ENCODE assay signal across 9 cellular contexts in the genomic region with DNA sequence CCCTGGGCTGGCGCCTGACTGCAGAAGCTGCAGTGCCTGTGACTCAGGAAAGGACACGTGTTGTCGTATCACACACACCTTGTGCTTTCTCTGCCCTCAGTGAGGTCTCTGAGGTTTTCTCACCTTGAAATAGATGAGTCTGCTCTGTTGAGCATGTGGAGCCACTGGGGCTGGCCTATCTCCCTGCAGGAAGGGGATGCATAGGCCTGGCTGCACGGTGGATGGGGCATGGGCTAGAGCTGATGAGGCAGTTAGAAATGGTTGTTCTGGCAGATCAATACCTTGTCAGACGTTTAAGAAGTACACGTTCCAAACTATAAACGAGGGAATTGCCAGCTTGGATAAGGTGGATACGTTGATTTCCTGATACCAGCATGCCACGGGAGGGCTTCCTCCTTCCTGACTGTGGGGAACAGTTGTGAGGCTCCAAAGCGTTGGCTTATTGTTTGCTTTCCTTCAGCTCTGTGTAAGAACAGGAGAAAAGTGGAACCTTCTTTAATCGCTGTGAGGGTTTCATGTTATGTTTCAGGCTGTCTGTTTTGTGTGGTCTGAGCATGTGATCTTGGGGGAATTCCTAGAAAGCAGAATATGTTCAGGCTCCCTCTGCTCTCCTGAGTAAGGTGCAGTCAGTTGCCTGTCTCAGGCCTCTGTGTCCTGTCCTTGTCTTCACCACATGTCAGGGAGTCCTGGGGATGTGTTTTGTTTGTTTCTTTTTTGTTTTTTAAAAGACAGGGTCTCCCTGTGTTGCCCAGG. TPM values are rescaled to one million over a fixed set of nuclear protein-coding genes. Genes with fewer than 3 reads are reported as not detected.
A peak's percentile ranks its signal among the peaks of the same experiment; 100 is the strongest.
DNase-seq lines count a peak whose midpoint lies in the region; ATAC-seq, FAIRE-seq and TF ChIP-seq lines count a peak whose summit lies in the region.
"Had no signal": no experiment of that assay in that cellular context is flagged by ENCODE, and none has a peak within 500 bp of the region (broad histone marks: within the 10 kb centered on the region; RNA-seq: fewer than 3 reads in every experiment).

No MANE protein-coding gene starts in this region.

- H3K27ac Mint-ChIP-seq in activated CD4-positive, alpha-beta T cell treated with anti-CD3 and anti-CD28 coated beads for 36 hours, result peak overlapping the region; percentile 86

- no TSS peak for BruUV-seq in K562 (replicated peaks; lab: Mats Ljungman, UMichigan)

- peaks cover 5% of the 10 kb centered on the region; the same call in 1 of the 2 replicates for H4K20me1 ChIP-seq in K562 (replicated peaks; ENCODE audit: control insufficient read depth, insufficient read depth, low read length)

- TF ChIP-seq CTCF in K562 (IDR thresholded peaks at IDR 0.05 in 2 of 3, conservative IDR thresholded peaks at IDR 0.05 in 1 of 3; ENCODE audit: insufficient read depth in 2 of 3, low read depth in 1 of 3, low read length in 3 of 3) (no peak), brain microvascular endothelial cell (IDR thresholded peaks at IDR 0.05; ENCODE audit: low read depth, low read length, missing control alignments) (no peak)

- no peak overlapping the region for H2AFZ ChIP-seq in K562 (ENCODE audit: low read depth, low read length)

- H3K9me3 Mint-ChIP-seq in activated CD4-positive, alpha-beta T cell treated with anti-CD3 and anti-CD28 coated beads for 36 hours (ENCODE audit: low read depth), result no peaks in the 10 kb centered on the region

- peaks cover 27% of the 10 kb centered on the region; the same call in 2 of the 3 replicates for H3K79me2 ChIP-seq in K562 (ENCODE audit: control insufficient read depth, insufficient read depth, low read length)

- intact Hi-C loops in activated CD4-positive, alpha-beta T cell treated with anti-CD3 and anti-CD28 coated beads for 36 hours (cut with DNase I, micrococcal nuclease), result no loop called here
- intact Hi-C loops in K562 (cut with micrococcal nuclease), result no loop called here

- TF ChIP-seq EP300 in K562 (IDR thresholded peaks at IDR 0.05; ENCODE audit: low read length), result no peak

- TF ChIP-seq RAD21 in K562 (CRISPR knock-in tag; conservative IDR thresholded peaks at IDR 0.05 in 1 of 2, IDR thresholded peaks at IDR 0.05 in 1 of 2), result no peak

- H3K9ac ChIP-seq in K562 (ENCODE audit: insufficient read depth in 1 of 2, low read depth in 2 of 2, low read length in 2 of 2), result no peak overlapping the region

- in situ Hi-C loops in K562 (cut with MboI) (no loop called here), brain microvascular endothelial cell (cut with HindIII; ENCODE audit: low pct_ligation_motif_present, low sequenced_read_pairs) (no loop called here)

- WGBS in K562 (ENCODE audit: insufficient coverage, low coverage, missing lambda C conversion rate), result 79% methylated on average over 11 of the region's 11 CpGs

- peak overlapping the region; percentile 31 for H3K4me3 Mint-ChIP-seq in activated CD4-positive, alpha-beta T cell treated with anti-CD3 and anti-CD28 coated beads for 36 hours

- H3K4me2 ChIP-seq in K562 (ENCODE audit: insufficient read depth, low read length), result no peak overlapping the region

- POLR2A ChIA-PET in activated CD4-positive, alpha-beta T cell treated with anti-CD3 and anti-CD28 coated beads for 36 hours (lab: Charles Lee), result interaction anchor here (0.7 kb wide), 1 partner anchor 11 kb away, joined by 3 read pairs; no protein-coding TSS in a partner anchor
- POLR2A ChIA-PET in K562 (lab: Yijun Ruan, JAX), result interaction anchor here (0.8 to 1.0 kb wide), 2 partner anchors 11 to 248 kb away, joined by 3 read pairs; no protein-coding TSS in a partner anchor

- H3K27ac ChIP-seq in KOPT-K1 (ENCODE audit: low read depth, low read length, poor library complexity, severe bottlenecking) (peak overlapping the region; percentile 55), K562 (ENCODE audit: extremely low read depth, low read depth, low read length) (no peak overlapping the region; the same call in 2 of the 3 replicates), brain microvascular endothelial cell (no peak overlapping the region)
- H3K27ac ChIP-seq: neutrophil had no signal

- no peaks in the 10 kb centered on the region for H3K27me3 Mint-ChIP-seq in activated CD4-positive, alpha-beta T cell treated with anti-CD3 and anti-CD28 coated beads for 36 hours

- peak; percentile 95 for ATAC-seq in activated CD4-positive, alpha-beta T cell treated with anti-CD3 and anti-CD28 coated beads for 36 hours
- no peak for ATAC-seq in K562
- peak; percentile 94 for ATAC-seq in stimulated activated naive CD8-positive, alpha-beta T cell treated with anti-CD3 and anti-CD28 coated beads, Interleukin-15, Interleukin-2, amounts not matched to agents 100 U/mL and 50 U/mL, for 24 hours

- H3K9me3 ChIP-seq in KOPT-K1 (ENCODE audit: insufficient read depth, low read length, poor library complexity, severe bottlenecking) (no peaks in the 10 kb centered on the region), K562 (replicated peaks; ENCODE audit: control insufficient read depth, insufficient read depth, low read depth, low read length) (no peaks in the 10 kb centered on the region)
- H3K9me3 ChIP-seq: neutrophil had no signal

- peaks cover 36% of the 10 kb centered on the region for H3K36me3 Mint-ChIP-seq in activated CD4-positive, alpha-beta T cell treated with anti-CD3 and anti-CD28 coated beads for 36 hours (ENCODE audit: low read depth)

- H3K27me3 ChIP-seq in K562 (ENCODE audit: control insufficient read depth in 2 of 2, insufficient read depth in 2 of 2, low read length in 2 of 2), result no peaks in the 10 kb centered on the region; a peak in 2 of 5 replicates
- no peaks in the 10 kb centered on the region for H3K27me3 ChIP-seq in brain microvascular endothelial cell (replicated peaks)
- H3K27me3 ChIP-seq: neutrophil had no signal

- CTCF ChIA-PET in activated CD4-positive, alpha-beta T cell treated with anti-CD3 and anti-CD28 coated beads for 36 hours (lab: Charles Lee), result no interaction called here
- CTCF ChIA-PET in K562 (lab: Yijun Ruan, JAX; ENCODE audit: low intra/inter-chr PET ratio), result no interaction called here

- peaks cover 0 to 9% of the 10 kb centered on the region in 2 experiments; a peak in 1 of 5 replicates for H3K4me1 ChIP-seq in K562 (replicated peaks in 1 of 2; ENCODE audit: control insufficient read depth in 2 of 2, insufficient read depth in 2 of 2, low read length in 2 of 2)

- H3K9me1 ChIP-seq in K562 (ENCODE audit: control insufficient read depth, insufficient read depth, low read length), result no peaks in the 10 kb centered on the region

- peaks cover 16% of the 10 kb centered on the region for H3K4me1 Mint-ChIP-seq in activated CD4-positive, alpha-beta T cell treated with anti-CD3 and anti-CD28 coated beads for 36 hours

- TF ChIP-seq POLR2A in K562 (conservative IDR thresholded peaks at IDR 0.05), result no peak

- H3K36me3 ChIP-seq in KOPT-K1 (ENCODE audit: insufficient read depth, low read length) (peaks cover 77% of the 10 kb centered on the region), K562 (ENCODE audit: control insufficient read depth, insufficient read depth, low read length) (peaks cover 70% of the 10 kb centered on the region; the same call in 2 of the 3 replicates), brain microvascular endothelial cell (replicated peaks) (peaks cover 9% of the 10 kb centered on the region)

- no peak overlapping the region for H3K4me3 ChIP-seq in K562
- H3K4me3 ChIP-seq in brain microvascular endothelial cell (ENCODE audit: low read depth, low read length), result no peak overlapping the region

- FAIRE-seq in K562 (lab: Jason Lieb, UNC), result peak; percentile 19

- DNase-seq in activated CD4-positive, alpha-beta T cell treated with anti-CD3 and anti-CD28 coated beads for 36 hours, result peak; percentile 72
- no peak for DNase-seq in activated CD4-positive, alpha-beta T cell treated with anti-CD3 and anti-CD28 coated beads for 1 hour
- DNase-seq in K562 (ENCODE audit: extremely low read depth in 1 of 4, low spot score in 3 of 4) (no peak), SW480 (ENCODE audit: low spot score) (no peak), brain microvascular endothelial cell (no peak), NCI-H2081 (lab: John Stamatoyannopoulos, UW) (no peak)
- peak; percentile 42 for DNase-seq in stimulated activated naive CD8-positive, alpha-beta T cell treated with anti-CD3 and anti-CD28 coated beads, Interleukin-15, Interleukin-2, amounts not matched to agents 100 U/mL and 50 U/mL, for 24 hours

RNA-seq across cellular contexts. Expression of a gene that starts 44.8 kb away (rescaled TPM):
- 10 to 100 TPM; 46.5 to 47.7 TPM for total RNA-seq in activated CD4-positive, alpha-beta T cell treated with anti-CD3 and anti-CD28 coated beads for 36 hours
- 228 and 231 TPM in 2 replicates for total RNA-seq in K562 (2011; cell fraction: chromatin; rRNA removed; ENCODE audit: low replicate concordance)
- 111 and 116 TPM in 2 replicates for total RNA-seq in K562 (2011; cell fraction: nucleolus; rRNA removed)
- 105 and 117 TPM in 2 replicates for total RNA-seq in K562 (2011; cell fraction: nucleoplasm; rRNA removed)
- 31.3 and 36.8 TPM in 2 replicates for total RNA-seq in K562 (2014; rRNA removed)
- total RNA-seq in K562 (2014; rRNA removed; fragmentation: Illumina TruSeq; extraction: Trizol), result 32.5 and 33.8 TPM in 2 replicates
- 29.7 and 30.9 TPM in 2 replicates for total RNA-seq in K562 (2015; rRNA removed; fragmentation: Illumina TruSeq; extraction: Trizol)
- 43.7 and 53.5 TPM in 2 replicates for total RNA-seq in K562 (2021)
- 23.9 and 27.8 TPM in 2 replicates for polyA plus RNA-seq in K562 (2011; rRNA removed)
- polyA plus RNA-seq in K562 (2011; cell fraction: cytosol; rRNA removed), result 12.2 and 15.3 TPM in 2 replicates
- 138 and 140 TPM in 2 replicates for polyA plus RNA-seq in K562 (2011; cell fraction: nucleus; rRNA removed)
- polyA plus RNA-seq in K562 (2012), result 30.2 and 40.7 TPM in 2 replicates
- polyA plus RNA-seq in K562 (2014; fragmentation: Illumina TruSeq; extraction: Trizol), result 32.1 and 34.5 TPM in 2 replicates
- polyA plus RNA-seq in K562 (2014; fragmentation: Nextera tagmentation; extraction: Ambion mirVana), result 10 to 100 TPM in 1 of 2 experiments, 1 to 10 TPM in 1; 9.1 to 16.4 TPM
- 35.9 and 41.2 TPM in 2 replicates for polyA plus RNA-seq in K562 (2014; rRNA removed)
- polyA minus RNA-seq in K562 (2011; rRNA and poly(A)+ RNA removed), result 81.0 and 84.8 TPM in 2 replicates
- 18.4 and 26.1 TPM in 2 replicates for polyA minus RNA-seq in K562 (2011; cell fraction: cytosol; rRNA and poly(A)+ RNA removed)
- polyA minus RNA-seq in K562 (2011; cell fraction: nucleus; rRNA and poly(A)+ RNA removed), result 52.5 and 71.8 TPM in 2 replicates

RNA-seq across cellular contexts. Expression of a gene that starts 45.0 kb away (rescaled TPM):
- 10 to 100 TPM; 27.4 to 33.0 TPM for total RNA-seq in activated CD4-positive, alpha-beta T cell treated with anti-CD3 and anti-CD28 coated beads for 36 hours
- total RNA-seq in K562 (2011; cell fraction: chromatin; rRNA removed; ENCODE audit: low replicate concordance), result 76.9 and 158 TPM in 2 replicates
- 122 and 125 TPM in 2 replicates for total RNA-seq in K562 (2011; cell fraction: nucleolus; rRNA removed)
- 94.2 and 95.7 TPM in 2 replicates for total RNA-seq in K562 (2011; cell fraction: nucleoplasm; rRNA removed)
- total RNA-seq in K562 (2014; rRNA removed) (20.1 and 22.4 TPM in 2 replicates), K562 (2014; rRNA removed; fragmentation: Illumina TruSeq; extraction: Trizol) (4.5 and 6.0 TPM in 2 replicates), K562 (2015; rRNA removed; fragmentation: Illumina TruSeq; extraction: Trizol) (13.5 and 14.2 TPM in 2 replicates), K562 (2021) (29.1 and 30.5 TPM in 2 replicates)
- polyA plus RNA-seq in K562 (2011; rRNA removed) (12.4 and 16.7 TPM in 2 replicates), K562 (2014; fragmentation: Illumina TruSeq; extraction: Trizol) (10.6 and 16.1 TPM in 2 replicates), K562 (2014; fragmentation: Nextera tagmentation; extraction: Ambion mirVana) (1 to 10 TPM; 1.2 to 1.9 TPM), K562 (2014; rRNA removed) (27.9 and 30.0 TPM in 2 replicates)
- 13.8 and 15.9 TPM in 2 replicates for polyA plus RNA-seq in K562 (2011; cell fraction: cytosol; rRNA removed)
- 66.8 and 97.1 TPM in 2 replicates for polyA plus RNA-seq in K562 (2011; cell fraction: nucleus; rRNA removed)
- polyA plus RNA-seq in K562 (2012), result 14.5 and 40.1 TPM in 2 replicates
- 11.0 and 11.9 TPM in 2 replicates for polyA minus RNA-seq in K562 (2011; rRNA and poly(A)+ RNA removed)
- 9.0 and 10.6 TPM in 2 replicates for polyA minus RNA-seq in K562 (2011; cell fraction: cytosol; rRNA and poly(A)+ RNA removed)
- polyA minus RNA-seq in K562 (2011; cell fraction: nucleus; rRNA and poly(A)+ RNA removed), result 48.5 and 60.9 TPM in 2 replicates

Comparison
In these comparisons a context has a peak if more than half of its experiments do, and no peak if none do; other contexts are left out.
1. DNase-seq: peak in activated CD4-positive, alpha-beta T cell treated with anti-CD3 and anti-CD28 coated beads for 36 hours (single experiment) and stimulated activated naive CD8-positive, alpha-beta T cell treated with anti-CD3 and anti-CD28 coated beads, Interleukin-15, Interleukin-2, amounts not matched to agents 100 U/mL and 50 U/mL, for 24 hours (single experiment); none in activated CD4-positive, alpha-beta T cell treated with anti-CD3 and anti-CD28 coated beads for 1 hour (single experiment), K562 (0 of 4), SW480 (single experiment), brain microvascular endothelial cell (single experiment) and NCI-H2081 (0 of 2).